In genomic region chr21:36757246-36757645, GRCh38 we compare ENCODE assay signal across 1 cellular context.
TF ChIP-seq lines count a peak whose summit lies in the region.

No MANE protein-coding gene starts in this region.

TF ChIP-seq in GM23338, 12 proteins besides CTCF, POLR2A, EP300 and RAD21 (continued from another document):
- TF ChIP-seq CREB1 (CRISPR knock-in tag; IDR thresholded peaks at IDR 0.05; ENCODE audit: low read depth): no peak
- TF ChIP-seq STAT1 (IDR thresholded peaks at IDR 0.05; ENCODE audit: unreplicated experiment): no peak
- TF ChIP-seq NANOG (IDR thresholded peaks at IDR 0.05; ENCODE audit: borderline replicate concordance): no peak
- TF ChIP-seq ZNF462 (CRISPR knock-in tag; IDR thresholded peaks at IDR 0.05): no peak
- TF ChIP-seq POLR2AphosphoS5 (IDR thresholded peaks at IDR 0.05; ENCODE audit: low read depth): no peak
